29 cellular contexts compared by ENCODE assay signal in the genomic region with DNA sequence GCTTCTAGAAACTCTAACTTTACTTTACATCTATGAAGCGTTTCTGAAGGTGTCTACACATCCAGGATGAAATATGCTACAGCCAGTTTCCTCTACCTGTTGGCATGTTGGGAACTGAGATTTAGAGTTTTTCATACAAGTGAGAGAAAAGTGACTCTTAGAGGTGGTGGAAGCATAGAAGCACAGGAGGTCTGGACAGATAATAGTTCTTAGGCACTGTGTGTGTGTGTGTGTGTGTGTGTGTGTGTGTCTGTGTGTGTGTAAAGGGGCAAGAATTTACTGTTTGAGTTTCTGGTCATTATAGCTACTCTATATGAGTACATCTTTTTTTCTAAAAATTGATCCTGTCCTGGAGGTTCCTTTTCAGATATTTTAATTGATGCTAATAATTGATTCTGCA.
"Had no signal": no experiment of that assay in that cellular context is flagged by ENCODE, and none has a peak within 500 bp of the region (broad histone marks: within the 10 kb centered on the region; RNA-seq: fewer than 3 reads in every experiment).

No MANE protein-coding gene starts in this region.

- H3K27ac Mint-ChIP-seq: activated CD8-positive, alpha-beta T cell treated with anti-CD3 and anti-CD28 coated beads, Interleukin-2, amount 10 ng/mL, durations not matched to agents 7 days and 5 days; activated naive CD4-positive, alpha-beta T cell treated with anti-CD3 and anti-CD28 coated beads, Interleukin-2, amount 50 U/mL, for 72 hours; activated T-cell treated with anti-CD3 and anti-CD28 coated beads, Interleukin-2, amount 50 U/mL, for 24 hours; T-helper 2 cell treated with Interferon-gamma antibody and Interleukin-4, amounts not matched to agents 5 μg/mL and 100 μg/mL, for 36 hours; WTC11 had no signal

- ATAC-seq: activated CD8-positive, alpha-beta T cell treated with anti-CD3 and anti-CD28 coated beads, Interleukin-2, amount 10 ng/mL, durations not matched to agents 7 days and 5 days; activated naive CD4-positive, alpha-beta T cell treated with anti-CD3 and anti-CD28 coated beads, Interleukin-2, amount 50 U/mL, for 72 hours; Panc1; Right ventricle myocardium inferior; WTC11 had no signal

- H3K27me3 Mint-ChIP-seq: activated T-cell treated with anti-CD3 and anti-CD28 coated beads, Interleukin-2, amount 50 U/mL, for 24 hours had no signal

- H3K4me1 ChIP-seq: breast epithelium had no signal

- DNase-seq: activated CD4-positive, alpha-beta T cell treated with anti-CD3 and anti-CD28 coated beads for 48 hours; activated CD4-positive, alpha-beta T cell treated with anti-CD3 and anti-CD28 coated beads, Interleukin-2, amount 50 U/mL, for 4 hours; activated CD4-positive, CD25-positive, alpha-beta regulatory T cell treated with anti-CD3 and anti-CD28 coated beads, Interleukin-2, amount 50 U/mL, for 72 hours; activated CD8-positive, alpha-beta memory T cell treated with anti-CD3 and anti-CD28 coated beads, Interleukin-2, amount 50 U/mL, for 48 hours; activated CD8-positive, alpha-beta T cell treated with anti-CD3 and anti-CD28 coated beads, Interleukin-2, amount 10 ng/mL, durations not matched to agents 7 days and 5 days; activated effector memory CD4-positive, alpha-beta T cell treated with anti-CD3 and anti-CD28 coated beads, Interleukin-2, amount 50 U/mL, for 16 hours; activated naive CD4-positive, alpha-beta T cell treated with Interleukin-2 at 50 U/mL for 16 hours; activated T-cell treated with anti-CD3 and anti-CD28 coated beads, Interleukin-2, amount 50 U/mL, for 24 hours; caudate nucleus; Kasumi-1; KBM-7; NCI-H1048; NCI-H1930; NCI-H2171; NCI-H226; NCI-H510A; NCI-H526 treated with DMSO at 0.1 percent for 48 hours; NCI-H82; NK-92 treated with Interleukin-12 subunit alpha and Interleukin-12 subunit beta, amount 100 ng/mL, for 24 hours; OCI-M1; RPMI8226; SW 1271 had no signal

- H3K36me3 ChIP-seq: breast epithelium had no signal

- H3K27ac ChIP-seq: breast epithelium, SK-N-MC had no signal

- H3K36me3 Mint-ChIP-seq: WTC11 had no signal

- H3K4me3 Mint-ChIP-seq: activated CD8-positive, alpha-beta T cell treated with anti-CD3 and anti-CD28 coated beads, Interleukin-2, amount 10 ng/mL, durations not matched to agents 7 days and 5 days; activated T-cell treated with anti-CD3 and anti-CD28 coated beads, Interleukin-2, amount 50 U/mL, for 24 hours; T-helper 2 cell treated with Interferon-gamma antibody and Interleukin-4, amounts not matched to agents 5 μg/mL and 100 μg/mL, for 36 hours; WTC11 had no signal

- H3K27me3 ChIP-seq: breast epithelium had no signal

- H3K4me3 ChIP-seq: SK-N-MC had no signal
